Comparison of ENCODE assay signal across 8 cellular contexts in genomic region chrX:154486396-154487207, GRCh38. TPM values are rescaled to one million over a fixed set of nuclear protein-coding genes. Genes with fewer than 3 reads are reported as not detected.
A peak's percentile ranks its signal among the peaks of the same experiment; 100 is the strongest.
DNase-seq lines count a peak whose midpoint lies in the region; ATAC-seq and TF ChIP-seq lines count a peak whose summit lies in the region.

UBL4A (minus strand) TSS chrX:154486615; CDS start chrX:154486584, 31 bp downstream.

- 30% methylated on average over 1 of the region's 95 CpGs for WGBS in right lobe of liver (ENCODE audit: insufficient coverage, low coverage, low lambda C conversion rate, missing lambda C conversion rate)

- no peaks in the 10 kb centered on the region for H3K9me3 ChIP-seq in right lobe of liver

- no peaks in the 10 kb centered on the region for H3K36me3 ChIP-seq in right lobe of liver

- H3K4me3 ChIP-seq in AG04449 (ENCODE audit: low read depth, low read length) (peak within 1 kb of the TSS; percentile 63), dorsolateral prefrontal cortex (peak within 1 kb of the TSS; percentile 42 to 80 (median 62)), right lobe of liver (peak within 1 kb of the TSS; percentile 48 to 72 (median 60))

- TF ChIP-seq CTCF in AG04449 (IDR thresholded peaks at IDR 0.05; ENCODE audit: insufficient read depth, low read length, missing control alignments) (no peak), dorsolateral prefrontal cortex (IDR thresholded peaks at IDR 0.05 in 54 of 56, conservative IDR thresholded peaks at IDR 0.05 in 2 of 56; ENCODE audit: low read depth in 1 of 56, partially characterized antibody in 56 of 56) (no peak), right lobe of liver (IDR thresholded peaks at IDR 0.05) (no peak)

- CTCF ChIA-PET in AG04449 (lab: Yijun Ruan, JAX) = interaction anchor here (1.0 to 2.5 kb wide), 4 partner anchors 10 to 49 kb away, joined by 3 to 9 read pairs (median 4); no protein-coding TSS in a partner anchor

- peak; percentile 28 to 50 (median 34) for ATAC-seq in right lobe of liver

- H3K27ac ChIP-seq in dorsolateral prefrontal cortex = peak within 1 kb of the TSS; percentile 38 to 93 (median 85)
- H3K27ac ChIP-seq in right lobe of liver = peak within 1 kb of the TSS; percentile 26 to 71 (median 62)

- peak; percentile 38 for TF ChIP-seq POLR2A in GM19193 (IDR thresholded peaks at IDR 0.05; ENCODE audit: extremely low read depth, insufficient read depth, insufficient read length)
- TF ChIP-seq POLR2A in right lobe of liver (IDR thresholded peaks at IDR 0.05) = peak; percentile 53

- intact Hi-C loops in dorsolateral prefrontal cortex (cut with DNase I) (loop anchor here (2.0 kb wide), 2 partner anchors 30 to 50 kb away; partner anchors contain the start of genes FAM3A (in 1 of the 2) and GDI1 (in 1 of the 2)), right lobe of liver (cut with DNase I) (no loop called here)

- POLR2A ChIA-PET in AG04449 (lab: Yijun Ruan, JAX) = interaction anchor here (0.9 to 1.1 kb wide), 3 partner anchors 8 to 26 kb away, joined by 3 read pairs; partner anchors contain the start of gene LAGE3

- no peaks in the 10 kb centered on the region for H3K4me1 ChIP-seq in right lobe of liver

- DNase-seq in AG04449 (ENCODE audit: low read depth, low spot score) (no peak), NCI-H2196 (lab: John Stamatoyannopoulos, UW; ENCODE audit: unreplicated experiment) (peak; percentile 48), dorsolateral prefrontal cortex (peak in 5 of 10 donors; percentile 54 to 72 (median 66)), right lobe of liver (peak in 2 of 3 donors; percentile 62 to 72), amniotic stem cell (lab: John Stamatoyannopoulos, UW) (no peak)
- peak; percentile 57 for DNase-seq in activated CD4-positive, alpha-beta T cell treated with anti-CD3 and anti-CD28 coated beads for 48 hours
- DNase-seq in stimulated activated CD4-positive, alpha-beta T cell treated with anti-CD3 and anti-CD28 coated beads, TNF-alpha, amount 100 ng/mL, for 24 hours (ENCODE audit: low read depth in 3 of 3) = peak in 2 of 3 experiments; percentile 26 to 51

- H3K27me3 ChIP-seq in dorsolateral prefrontal cortex (peaks cover 0 to 49% (median 7%) of the 10 kb centered on the region in 45 donors), right lobe of liver (no peaks in the 10 kb centered on the region)

RNA-seq across cellular contexts. Expression of gene UBL4A, which starts in this region (rescaled TPM):
- 10 to 100 TPM; 30.3 to 72.2 (median 51.7) TPM for total RNA-seq in dorsolateral prefrontal cortex
- total RNA-seq in right lobe of liver = 10 to 100 TPM; 12.6 to 34.8 (median 15.5) TPM

Comparison
In these comparisons a context has a peak if more than half of its experiments do, and no peak if none do; other contexts are left out.
1. DNase-seq: peak in NCI-H2196 (single experiment), activated CD4-positive, alpha-beta T cell treated with anti-CD3 and anti-CD28 coated beads for 48 hours (single experiment), right lobe of liver (2 of 3) and stimulated activated CD4-positive, alpha-beta T cell treated with anti-CD3 and anti-CD28 coated beads, TNF-alpha, amount 100 ng/mL, for 24 hours (2 of 3); none in AG04449 (single experiment) and amniotic stem cell (single experiment).
2. intact Hi-C loops: an anchor here in dorsolateral prefrontal cortex (2.0 kb wide); none called in right lobe of liver.
3. Peak in every context shown above with its lines, with median percentiles within 50 percentile points of each other: H3K4me3 ChIP-seq.